ENCODE assay signal across 8 cellular contexts in the genomic region with DNA sequence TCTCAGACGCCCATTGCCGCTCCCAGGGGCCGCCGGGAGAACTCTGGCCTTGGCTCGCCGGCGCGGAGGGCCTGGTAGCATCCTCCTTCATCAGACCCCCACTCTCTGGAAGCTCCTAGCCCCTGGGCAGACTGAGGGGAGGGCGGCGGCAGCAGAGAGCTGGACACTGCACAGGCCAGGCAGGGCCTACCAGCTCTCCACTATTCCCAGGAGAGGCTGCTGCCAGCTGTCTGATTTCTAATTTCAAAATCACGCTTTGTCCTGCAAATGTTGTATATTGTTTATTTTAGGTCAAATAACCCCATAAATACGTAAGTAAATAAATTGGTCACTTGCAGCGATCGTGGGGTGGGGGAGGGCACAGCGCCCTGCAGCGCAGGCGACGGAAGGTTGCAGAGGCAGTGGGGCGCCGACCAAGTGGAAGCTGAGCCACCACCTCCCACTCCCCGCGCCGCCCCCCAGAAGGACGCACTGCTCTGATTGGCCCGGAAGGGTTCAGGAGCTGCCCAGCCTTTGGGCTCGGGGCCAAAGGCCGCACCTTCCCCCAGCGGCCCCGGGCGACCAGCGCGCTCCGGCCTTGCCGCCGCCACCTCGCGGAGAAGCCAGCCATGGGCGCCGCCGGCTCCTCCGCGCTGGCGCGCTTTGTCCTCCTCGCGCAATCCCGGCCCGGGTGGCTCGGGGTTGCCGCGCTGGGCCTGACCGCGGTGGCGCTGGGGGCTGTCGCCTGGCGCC. TPM values are rescaled to one million over a fixed set of nuclear protein-coding genes. Genes with fewer than 3 reads are reported as not detected.
DNase-seq lines count a peak whose midpoint lies in the region; ATAC-seq and TF ChIP-seq lines count a peak whose summit lies in the region.

A gene (plus strand): TSS at position 577 of the 732 bp plus-strand sequence. CDS start 32 bp downstream, at position 609.

- H3K36me3 Mint-ChIP-seq in T-helper 2 cell treated with Interferon-gamma antibody and Interleukin-4, amounts not matched to agents 5 μg/mL and 100 μg/mL, for 36 hours (ENCODE audit: low read depth) = no peaks in the 10 kb centered on the region

- WGBS in esophagus squamous epithelium, 2 donors = 3 to 26% methylated on average over 6 to 8 of the region's 56 CpGs

- DNase-seq in DMS53 treated with DMSO at 0.1 percent for 48 hours (lab: John Stamatoyannopoulos, UW; ENCODE audit: unreplicated experiment) (peak; percentile 80), SHP77 (lab: John Stamatoyannopoulos, UW) (peak; percentile 74 to 88), esophagus squamous epithelium (lab: John Stamatoyannopoulos, UW) (no peak), mucosa of gallbladder (ENCODE audit: low spot score) (peak; percentile 68), ureter (ENCODE audit: low spot score) (peak; percentile 76)
- DNase-seq in T-helper 2 cell treated with Interferon-gamma antibody and Interleukin-4, amounts not matched to agents 5 μg/mL and 100 μg/mL, for 36 hours (ENCODE audit: low spot score) = no peak

- no peaks in the 10 kb centered on the region for H3K9me3 Mint-ChIP-seq in T-helper 2 cell treated with Interferon-gamma antibody and Interleukin-4, amounts not matched to agents 5 μg/mL and 100 μg/mL, for 36 hours

- H3K4me3 Mint-ChIP-seq in T-helper 2 cell treated with Interferon-gamma antibody and Interleukin-4, amounts not matched to agents 5 μg/mL and 100 μg/mL, for 36 hours = no peak within 1 kb of the TSS

- no peaks in the 10 kb centered on the region for H3K9me3 ChIP-seq in esophagus squamous epithelium

- intact Hi-C loops in esophagus squamous epithelium (cut with DNase I) = no loop called here

- peak; percentile 76 for ATAC-seq in GM21526 (IDR thresholded peaks at IDR 0.05; ENCODE audit: low FRiP score, unreplicated experiment)

- H3K4me1 Mint-ChIP-seq in T-helper 2 cell treated with Interferon-gamma antibody and Interleukin-4, amounts not matched to agents 5 μg/mL and 100 μg/mL, for 36 hours (ENCODE audit: low read depth) = no peaks in the 10 kb centered on the region

- H3K36me3 ChIP-seq in esophagus squamous epithelium = peaks cover 0 to 11% (median 0%) of the 10 kb centered on the region in 3 donors

- H3K27ac Mint-ChIP-seq in T-helper 2 cell treated with Interferon-gamma antibody and Interleukin-4, amounts not matched to agents 5 μg/mL and 100 μg/mL, for 36 hours = no peak within 1 kb of the TSS

- peak in 2 of 4 donors; percentile 11 to 19 for TF ChIP-seq POLR2A in esophagus squamous epithelium (IDR thresholded peaks at IDR 0.05)

- H3K4me1 ChIP-seq in esophagus squamous epithelium = peaks cover 4 to 45% (median 15%) of the 10 kb centered on the region in 3 donors

- H3K27ac ChIP-seq in esophagus squamous epithelium = peak within 1 kb of the TSS; percentile 62 to 81 (median 75)

- H3K4me3 ChIP-seq in esophagus squamous epithelium = peak within 1 kb of the TSS; percentile 46 to 69 (median 66)

- H3K27me3 ChIP-seq in esophagus squamous epithelium = peaks cover 0 to 5% (median 0%) of the 10 kb centered on the region in 4 donors

- peak; percentile 47; the same call in 1 of the 2 replicates for TF ChIP-seq CTCF in LNCAP (IDR thresholded peaks at IDR 0.05)
- TF ChIP-seq CTCF in esophagus squamous epithelium (IDR thresholded peaks at IDR 0.05) = peak in 2 of 6 experiments; percentile 11 to 33

- H3K27me3 Mint-ChIP-seq in T-helper 2 cell treated with Interferon-gamma antibody and Interleukin-4, amounts not matched to agents 5 μg/mL and 100 μg/mL, for 36 hours (ENCODE audit: low read depth) = peaks cover 67% of the 10 kb centered on the region

RNA-seq across cellular contexts. Expression of the gene that starts here (rescaled TPM):
- total RNA-seq in esophagus squamous epithelium (10 to 100 TPM in 1 of 4 donors, 1 to 10 TPM in 3; 2.3 to 12.2 (median 4.9) TPM), mucosa of gallbladder (13.2 TPM), ureter (29.0 TPM)

Comparison
In these comparisons a context has a peak if more than half of its experiments do, and no peak if none do; other contexts are left out.
1. DNase-seq: peak in DMS53 treated with DMSO at 0.1 percent for 48 hours (single experiment), SHP77 (2 of 2), mucosa of gallbladder (single experiment) and ureter (single experiment); none in esophagus squamous epithelium (single experiment) and T-helper 2 cell treated with Interferon-gamma antibody and Interleukin-4, amounts not matched to agents 5 μg/mL and 100 μg/mL, for 36 hours (single experiment).